ENCODE assay signal across 8 cellular contexts in genomic region chr9:95508242-95508967, GRCh38. TPM values are rescaled to one million over a fixed set of nuclear protein-coding genes. Genes with fewer than 3 reads are reported as not detected.
DNase-seq lines count a peak whose midpoint lies in the region; TF ChIP-seq lines count a peak whose summit lies in the region.

No MANE protein-coding gene starts in this region.

- H3K9me3 ChIP-seq in neural progenitor cell (ENCODE audit: low read depth) = no peaks in the 10 kb centered on the region

- no peak overlapping the region for H3K27ac Mint-ChIP-seq in neural progenitor cell

- H3K4me3 ChIP-seq in epithelial cell of esophagus (ENCODE audit: low read length) = peak overlapping the region; percentile 79
- H3K4me3 ChIP-seq in neural progenitor cell = peak overlapping the region; percentile 93

- H3K4me2 ChIP-seq in neural progenitor cell = peak overlapping the region; percentile 89

- H3K4me1 Mint-ChIP-seq in neural progenitor cell = peaks cover 32% of the 10 kb centered on the region

- peak; percentile 25 for DNase-seq in stimulated activated CD4-positive, alpha-beta T cell treated with anti-CD3 and anti-CD28 coated beads, Interleukin-4, amount 100 ng/mL, for 1 hour
- DNase-seq in stimulated activated CD4-positive, alpha-beta T cell treated with anti-CD3 and anti-CD28 coated beads, Interleukin-2, amount 100 ng/mL, for 48 hours = no peak
- DNase-seq in UCSD-AML1 (lab: John Stamatoyannopoulos, UW; ENCODE audit: unreplicated experiment) (peak; percentile 49), epithelial cell of esophagus (ENCODE audit: low read depth) (peak; percentile 34), neural progenitor cell (ENCODE audit: low spot score) (peak; percentile 70), kidney glomerular epithelial cell (lab: John Stamatoyannopoulos, UW) (no peak), NCI-H774 (lab: John Stamatoyannopoulos, UW) (no peak)
- DNase-seq in activated CD4-positive, alpha-beta T cell treated with anti-CD3 and anti-CD28 coated beads, Interleukin-2, amount 50 U/mL, for 4 hours = no peak

- TF ChIP-seq CTCF in epithelial cell of esophagus (IDR thresholded peaks at IDR 0.05; ENCODE audit: insufficient read depth, low read depth, low read length, missing control alignments) (no peak), neural progenitor cell (IDR thresholded peaks at IDR 0.05) (no peak)

- H4K20me1 ChIP-seq in neural progenitor cell (ENCODE audit: low read depth) = peaks cover 48% of the 10 kb centered on the region

- peaks cover 7% of the 10 kb centered on the region for H3K27me3 Mint-ChIP-seq in neural progenitor cell (ENCODE audit: insufficient read depth, low read depth)

- peaks cover 71% of the 10 kb centered on the region for H3F3A ChIP-seq in neural progenitor cell (ENCODE audit: low read depth)

- peak overlapping the region; percentile 97 for H3K27ac ChIP-seq in neural progenitor cell

- H3K36me3 Mint-ChIP-seq in neural progenitor cell = peaks cover 4% of the 10 kb centered on the region

- H3K27me3 ChIP-seq in neural progenitor cell = peaks cover 13% of the 10 kb centered on the region

- H3K36me3 ChIP-seq in neural progenitor cell = no peaks in the 10 kb centered on the region

- peak overlapping the region; percentile 39 for H3K9ac ChIP-seq in neural progenitor cell

- peaks cover 75% of the 10 kb centered on the region for H3K79me2 ChIP-seq in neural progenitor cell (ENCODE audit: low read depth)

- no peak overlapping the region for H2AFZ ChIP-seq in neural progenitor cell (replicated peaks)

- H3K9me3 Mint-ChIP-seq in neural progenitor cell = no peaks in the 10 kb centered on the region

- peaks cover 21% of the 10 kb centered on the region for H3K4me1 ChIP-seq in neural progenitor cell

- H3K4me3 Mint-ChIP-seq in neural progenitor cell = peak overlapping the region; percentile 99

RNA-seq across cellular contexts. Expression of gene PTCH1, which starts 8.4 kb away (rescaled TPM):
- 23.0 and 24.5 TPM in 2 replicates for total RNA-seq in neural progenitor cell (ENCODE audit: low replicate concordance)

Comparison
In these comparisons a context has a peak if more than half of its experiments do, and no peak if none do; other contexts are left out.
1. DNase-seq: peak in stimulated activated CD4-positive, alpha-beta T cell treated with anti-CD3 and anti-CD28 coated beads, Interleukin-4, amount 100 ng/mL, for 1 hour (single experiment), UCSD-AML1 (single experiment), epithelial cell of esophagus (single experiment) and neural progenitor cell (single experiment); none in stimulated activated CD4-positive, alpha-beta T cell treated with anti-CD3 and anti-CD28 coated beads, Interleukin-2, amount 100 ng/mL, for 48 hours (0 of 2), kidney glomerular epithelial cell (single experiment), NCI-H774 (single experiment) and activated CD4-positive, alpha-beta T cell treated with anti-CD3 and anti-CD28 coated beads, Interleukin-2, amount 50 U/mL, for 4 hours (0 of 2).